24 cellular contexts compared by ENCODE assay signal in genomic region chr2:233379441-233379840, GRCh38. TPM values are rescaled to one million over a fixed set of nuclear protein-coding genes. Genes with fewer than 3 reads are reported as not detected.
DNase-seq lines count a peak whose midpoint lies in the region; ATAC-seq and TF ChIP-seq lines count a peak whose summit lies in the region.
"Had no signal": no experiment of that assay in that cellular context is flagged by ENCODE, and none has a peak within 500 bp of the region (broad histone marks: within the 10 kb centered on the region; RNA-seq: fewer than 3 reads in every experiment).

No MANE protein-coding gene starts in this region.

- H3K9ac ChIP-seq in mammary epithelial cell (ENCODE audit: insufficient read depth, low read length), result no peak overlapping the region

- H2AFZ ChIP-seq in mammary epithelial cell (ENCODE audit: low read depth, low read length), result no peak overlapping the region

- no peak overlapping the region for H3K27ac ChIP-seq in mammary epithelial cell (ENCODE audit: insufficient read depth, low read depth, low read length)
- H3K27ac ChIP-seq: skin epidermis had no signal

- no peak overlapping the region for H3K4me3 Mint-ChIP-seq in activated naive CD4-positive, alpha-beta T cell treated with anti-CD3 and anti-CD28 coated beads, Interleukin-2, amount 50 U/mL, for 24 hours
- H3K4me3 Mint-ChIP-seq in activated B cell treated with CpG ODN at 0.5 μM for 24 hours, result no peak overlapping the region
- H3K4me3 Mint-ChIP-seq in memory B cell, result peak overlapping the region; percentile 49
- H3K4me3 Mint-ChIP-seq in stimulated activated memory B cell treated with anti-CD40 and anti-IgM and Interleukin-4, amounts not matched to agents 10 μg/mL and 1 μg/mL and 100 μg/mL, for 72 hours, result peak overlapping the region; percentile 22
- H3K4me3 Mint-ChIP-seq: activated CD4-positive, alpha-beta memory T cell treated with anti-CD3 and anti-CD28 coated beads for 36 hours had no signal

- H3K27ac Mint-ChIP-seq in activated naive CD4-positive, alpha-beta T cell treated with anti-CD3 and anti-CD28 coated beads, Interleukin-2, amount 50 U/mL, for 24 hours, result peak overlapping the region; percentile 13
- H3K27ac Mint-ChIP-seq in activated B cell treated with CpG ODN at 0.5 μM for 24 hours (peak overlapping the region; percentile 91), memory B cell (peak overlapping the region; percentile 87)
- peak overlapping the region; percentile 73 for H3K27ac Mint-ChIP-seq in stimulated activated memory B cell treated with anti-CD40 and anti-IgM and Interleukin-4, amounts not matched to agents 10 μg/mL and 1 μg/mL and 100 μg/mL, for 72 hours
- H3K27ac Mint-ChIP-seq: activated CD4-positive, alpha-beta memory T cell treated with anti-CD3 and anti-CD28 coated beads for 36 hours had no signal

- in situ Hi-C loops in mammary epithelial cell (cut with MboI; ENCODE audit: low sequenced_read_pairs in 2 of 2), result no loop called here

- H3K36me3 ChIP-seq in mammary epithelial cell (ENCODE audit: insufficient read depth, low read length), result no peaks in the 10 kb centered on the region

- dilution Hi-C loops in mammary epithelial cell (cut with HindIII; ENCODE audit: low sequenced_read_pairs), result no loop called here

- DNase-seq in activated naive CD4-positive, alpha-beta T cell treated with anti-CD3 and anti-CD28 coated beads, Interleukin-2, amount 50 U/mL, for 16 hours, result no peak
- DNase-seq in activated B cell treated with CpG ODN at 0.5 μM for 24 hours (no peak), memory B cell (ENCODE audit: low spot score in 2 of 2) (no peak), mammary epithelial cell (no peak)
- DNase-seq in stimulated activated CD4-positive, alpha-beta T cell treated with anti-CD3 and anti-CD28 coated beads, Interleukin-1b, Interleukin-23, amount 100 ng/mL, for 48 hours, result no peak
- DNase-seq: activated CD4-positive, alpha-beta memory T cell treated with anti-CD3 and anti-CD28 coated beads for 36 hours; activated CD4-positive, CD25-positive, alpha-beta regulatory T cell; activated gamma-delta T cell treated with Interleukin-2 at 50 U/mL for 16 hours; activated T-cell treated with anti-CD3 and anti-CD28 coated beads for 4 hours; amniotic stem cell; COR-L47; cortex of kidney; DMS79 treated with DMSO at 0.1 percent for 48 hours; HCEC 1CT; hypothalamus; NCI-H1092 treated with DMSO at 0.1 percent for 48 hours; NCI-H2029 treated with DMSO at 0.1 percent for 48 hours; NCI-H345; NCI-H774; stimulated activated CD4-positive, alpha-beta T cell treated with anti-CD3 and anti-CD28 coated beads, Interleukin-2, amount 100 ng/mL, for 24 hours had no signal

- peaks cover 76% of the 10 kb centered on the region for H3K4me1 Mint-ChIP-seq in activated naive CD4-positive, alpha-beta T cell treated with anti-CD3 and anti-CD28 coated beads, Interleukin-2, amount 50 U/mL, for 24 hours
- H3K4me1 Mint-ChIP-seq in activated B cell treated with CpG ODN at 0.5 μM for 24 hours (peaks cover 81% of the 10 kb centered on the region), memory B cell (peaks cover 49% of the 10 kb centered on the region)
- H3K4me1 Mint-ChIP-seq in stimulated activated memory B cell treated with anti-CD40 and anti-IgM and Interleukin-4, amounts not matched to agents 10 μg/mL and 1 μg/mL and 100 μg/mL, for 72 hours, result peaks cover 67% of the 10 kb centered on the region

- CTCF ChIA-PET in activated B cell treated with CpG ODN at 0.5 μM for 24 hours (lab: Charles Lee) (no interaction called here), mammary epithelial cell (lab: Charles Lee; ENCODE audit: low non-redundant PET) (no interaction called here)

- H3K4me2 ChIP-seq in mammary epithelial cell (ENCODE audit: insufficient read depth, low read depth, low read length), result no peak overlapping the region

- H3K9me3 Mint-ChIP-seq in activated naive CD4-positive, alpha-beta T cell treated with anti-CD3 and anti-CD28 coated beads, Interleukin-2, amount 50 U/mL, for 24 hours, result no peaks in the 10 kb centered on the region
- no peaks in the 10 kb centered on the region for H3K9me3 Mint-ChIP-seq in activated B cell treated with CpG ODN at 0.5 μM for 24 hours
- no peaks in the 10 kb centered on the region for H3K9me3 Mint-ChIP-seq in memory B cell
- H3K9me3 Mint-ChIP-seq in stimulated activated memory B cell treated with anti-CD40 and anti-IgM and Interleukin-4, amounts not matched to agents 10 μg/mL and 1 μg/mL and 100 μg/mL, for 72 hours, result no peaks in the 10 kb centered on the region
- H3K9me3 Mint-ChIP-seq: activated CD4-positive, alpha-beta memory T cell treated with anti-CD3 and anti-CD28 coated beads for 36 hours had no signal

- H3K36me3 Mint-ChIP-seq in activated naive CD4-positive, alpha-beta T cell treated with anti-CD3 and anti-CD28 coated beads, Interleukin-2, amount 50 U/mL, for 24 hours, result peaks cover 7% of the 10 kb centered on the region
- H3K36me3 Mint-ChIP-seq in activated B cell treated with CpG ODN at 0.5 μM for 24 hours (ENCODE audit: low read depth), result peaks cover 41% of the 10 kb centered on the region
- H3K36me3 Mint-ChIP-seq in memory B cell, result peaks cover 16% of the 10 kb centered on the region
- H3K36me3 Mint-ChIP-seq in stimulated activated memory B cell treated with anti-CD40 and anti-IgM and Interleukin-4, amounts not matched to agents 10 μg/mL and 1 μg/mL and 100 μg/mL, for 72 hours, result peaks cover 35% of the 10 kb centered on the region

- no peaks in the 10 kb centered on the region for H3K27me3 Mint-ChIP-seq in activated naive CD4-positive, alpha-beta T cell treated with anti-CD3 and anti-CD28 coated beads, Interleukin-2, amount 50 U/mL, for 24 hours
- H3K27me3 Mint-ChIP-seq in activated B cell treated with CpG ODN at 0.5 μM for 24 hours, result no peaks in the 10 kb centered on the region
- H3K27me3 Mint-ChIP-seq in memory B cell, result no peaks in the 10 kb centered on the region
- no peaks in the 10 kb centered on the region for H3K27me3 Mint-ChIP-seq in stimulated activated memory B cell treated with anti-CD40 and anti-IgM and Interleukin-4, amounts not matched to agents 10 μg/mL and 1 μg/mL and 100 μg/mL, for 72 hours
- H3K27me3 Mint-ChIP-seq: activated CD4-positive, alpha-beta memory T cell treated with anti-CD3 and anti-CD28 coated beads for 36 hours had no signal

- no peaks in the 10 kb centered on the region for H4K20me1 ChIP-seq in mammary epithelial cell (ENCODE audit: insufficient read depth, low read length)

- POLR2A ChIA-PET in activated B cell treated with CpG ODN at 0.5 μM for 24 hours (lab: Charles Lee), result interaction anchor here (1.1 to 2.4 kb wide), 2 partner anchors 24 to 48 kb away, joined by 3 to 8 read pairs; no protein-coding TSS in a partner anchor

- intact Hi-C loops in activated B cell treated with CpG ODN at 0.5 μM for 24 hours (cut with micrococcal nuclease) (no loop called here), mammary epithelial cell (cut with micrococcal nuclease) (no loop called here)

- TF ChIP-seq CTCF in activated B cell treated with CpG ODN at 0.5 μM for 24 hours (IDR thresholded peaks at IDR 0.05) (no peak), mammary epithelial cell (conservative IDR thresholded peaks at IDR 0.05 in 1 of 2, IDR thresholded peaks at IDR 0.05 in 1 of 2; ENCODE audit: extremely low read depth in 1 of 2, insufficient read depth in 1 of 2, low read depth in 1 of 2, low read length in 2 of 2) (no peak)

- peaks cover 5% of the 10 kb centered on the region for H3K4me1 ChIP-seq in mammary epithelial cell (ENCODE audit: insufficient read depth, low read length)

- no TSS peak for BruUV-seq in mammary epithelial cell (replicated peaks; lab: Mats Ljungman, UMichigan)

- WGBS in mammary epithelial cell (ENCODE audit: low coverage, missing lambda C conversion rate), result 100% methylated on average over 1 of the region's 1 CpG

- no peaks in the 10 kb centered on the region for H3K27me3 ChIP-seq in mammary epithelial cell (ENCODE audit: insufficient read depth, low read length)

- H3K4me3 ChIP-seq in mammary epithelial cell (replicated peaks in 1 of 3; ENCODE audit: insufficient read depth in 1 of 3, low read depth in 2 of 3, low read length in 3 of 3), result no peak overlapping the region
- H3K4me3 ChIP-seq: skin epidermis had no signal

- peaks cover 25% of the 10 kb centered on the region for H3K79me2 ChIP-seq in mammary epithelial cell (ENCODE audit: insufficient read depth, low read length)

- ATAC-seq in activated B cell treated with CpG ODN at 0.5 μM for 24 hours (ENCODE audit: low read depth) (no peak), memory B cell (ENCODE audit: low read depth) (no peak), GM21529 (IDR thresholded peaks at IDR 0.05; ENCODE audit: unreplicated experiment) (no peak)
- no peak for ATAC-seq in stimulated activated memory B cell treated with anti-CD40 and anti-IgM and Interleukin-4, amounts not matched to agents 10 μg/mL and 1 μg/mL and 100 μg/mL, for 72 hours

- H3K9me3 ChIP-seq in mammary epithelial cell (replicated peaks; ENCODE audit: insufficient read depth, low read length), result no peaks in the 10 kb centered on the region

RNA-seq across cellular contexts. Expression of gene DGKD, which starts 25.1 kb away (rescaled TPM):
- total RNA-seq in activated B cell treated with CpG ODN at 0.5 μM for 24 hours, result 140 and 188 TPM in 2 replicates
- 10 to 100 TPM in 1 of 2 donors, 1 to 10 TPM in 1; 9.2 to 17.1 TPM for total RNA-seq in mammary epithelial cell
- 6.3 TPM for polyA plus RNA-seq in mammary epithelial cell
- polyA minus RNA-seq in mammary epithelial cell, result 55.2 TPM

Comparison
In these comparisons a context has a peak if more than half of its experiments do, and no peak if none do; other contexts are left out.
1. H3K27ac Mint-ChIP-seq: peak in every context shown above with its lines; median percentile 91 in activated B cell treated with CpG ODN at 0.5 μM for 24 hours; 87 in memory B cell; 73 in stimulated activated memory B cell treated with anti-CD40 and anti-IgM and Interleukin-4, amounts not matched to agents 10 μg/mL and 1 μg/mL and 100 μg/mL, for 72 hours; 13 in activated naive CD4-positive, alpha-beta T cell treated with anti-CD3 and anti-CD28 coated beads, Interleukin-2, amount 50 U/mL, for 24 hours.
2. H3K4me3 Mint-ChIP-seq: peak in memory B cell (single experiment) and stimulated activated memory B cell treated with anti-CD40 and anti-IgM and Interleukin-4, amounts not matched to agents 10 μg/mL and 1 μg/mL and 100 μg/mL, for 72 hours (single experiment); none in activated naive CD4-positive, alpha-beta T cell treated with anti-CD3 and anti-CD28 coated beads, Interleukin-2, amount 50 U/mL, for 24 hours (single experiment) and activated B cell treated with CpG ODN at 0.5 μM for 24 hours (single experiment).